Comparison of ENCODE assay signal across 24 cellular contexts in the genomic region with DNA sequence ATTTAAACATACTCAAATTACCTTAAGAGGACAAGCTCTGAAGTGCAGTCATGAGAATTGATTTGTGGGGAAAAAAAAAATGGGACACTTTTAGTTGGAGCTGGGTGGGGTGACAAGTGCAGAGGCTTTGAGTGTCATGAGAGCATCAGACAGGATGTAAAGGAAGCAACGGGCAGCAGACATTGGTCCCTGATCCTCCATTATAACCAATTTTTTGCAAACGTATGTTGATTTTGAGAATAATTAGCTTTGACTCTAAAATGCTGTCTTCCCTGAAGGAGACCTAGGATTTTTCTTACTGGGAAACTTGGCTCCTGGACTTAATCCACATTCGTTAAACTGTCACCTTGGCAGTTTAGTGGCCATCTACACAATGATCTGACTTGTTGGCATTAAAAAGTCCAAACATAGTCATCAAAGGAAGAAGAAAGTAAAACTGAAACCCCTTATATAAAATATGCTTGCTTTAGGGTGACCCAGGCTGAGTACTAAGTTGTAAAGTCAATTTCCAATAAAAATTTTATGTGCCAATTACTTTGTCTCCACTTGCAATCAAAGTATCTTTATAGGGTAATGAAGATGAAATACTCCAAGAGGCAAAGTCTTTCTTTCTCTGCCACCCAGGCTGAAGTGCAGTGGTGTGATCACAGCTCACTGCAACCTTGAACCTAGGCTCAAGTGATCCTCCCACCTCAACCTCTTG. TPM values are rescaled to one million over a fixed set of nuclear protein-coding genes. Genes with fewer than 3 reads are reported as not detected.
A peak's percentile ranks its signal among the peaks of the same experiment; 100 is the strongest.
DNase-seq lines count a peak whose midpoint lies in the region; ATAC-seq and TF ChIP-seq lines count a peak whose summit lies in the region.
"Had no signal": no experiment of that assay in that cellular context is flagged by ENCODE, and none has a peak within 500 bp of the region (broad histone marks: within the 10 kb centered on the region; RNA-seq: fewer than 3 reads in every experiment).

No MANE protein-coding gene starts in this region.

- no peak for TF ChIP-seq CTCF in Caco-2 (IDR thresholded peaks at IDR 0.05; ENCODE audit: insufficient read depth in 1 of 2, low read depth in 1 of 2, low read length in 1 of 2, severe bottlenecking in 1 of 2, unreplicated experiment in 1 of 2)
- no peak for TF ChIP-seq CTCF in GM10248 (IDR thresholded peaks at IDR 0.05; ENCODE audit: control extremely low read depth, extremely low read depth, low read depth, missing control alignments)

- H3K36me3 Mint-ChIP-seq in Caco-2 (ENCODE audit: insufficient read depth, unreplicated experiment): peaks cover 24% of the 10 kb centered on the region
- peaks cover 12% of the 10 kb centered on the region for H3K36me3 Mint-ChIP-seq in T-helper 17 cell (ENCODE audit: low read depth)

- DNase-seq in DMS53 (lab: John Stamatoyannopoulos, UW): peak; percentile 33
- no peak for DNase-seq in DMS53 treated with DMSO at 0.1 percent for 48 hours (lab: John Stamatoyannopoulos, UW; ENCODE audit: unreplicated experiment)
- DNase-seq in Caco-2: no peak
- DNase-seq in T-helper 17 cell: no peak
- peak; percentile 31 to 65 for DNase-seq in left colon
- no peak for DNase-seq in GM10248 (ENCODE audit: extremely low spot score)
- no peak for DNase-seq in left ventricle myocardium superior
- DNase-seq: activated B cell treated with CpG ODN at 0.5 μM for 24 hours; amniotic stem cell; C1 segment of cervical spinal cord; central memory CD4-positive, alpha-beta T cell; effector memory CD8-positive, alpha-beta T cell; Karpas-422; NCI-H1417 treated with DMSO at 0.1 percent for 48 hours; NK-92 treated with Interleukin-12 subunit alpha and Interleukin-12 subunit beta, amount 100 ng/mL, for 24 hours; SHP77; sigmoid colon; stimulated activated CD4-positive, alpha-beta T cell treated with anti-CD3 and anti-CD28 coated beads, Interleukin-4, amount 100 ng/mL, for 1 hour; stimulated activated CD8-positive, alpha-beta memory T cell treated with anti-CD3 and anti-CD28 coated beads, Interleukin-4, amount 100 ng/mL, for 48 hours; tibial artery had no signal

- peaks cover 22% of the 10 kb centered on the region for H3K4me1 ChIP-seq in Caco-2
- H3K4me1 ChIP-seq: sigmoid colon, tibial artery had no signal

- ATAC-seq in T-helper 17 cell: no peak
- peak; percentile 69 for ATAC-seq in left colon
- no peak for ATAC-seq in left ventricle myocardium superior
- no peak for ATAC-seq in GM18502 (IDR thresholded peaks at IDR 0.05; ENCODE audit: poor library complexity, unreplicated experiment)
- ATAC-seq: effector memory CD8-positive, alpha-beta T cell had no signal

- peaks cover 32% of the 10 kb centered on the region for H3K4me1 Mint-ChIP-seq in Caco-2 (ENCODE audit: low read depth, unreplicated experiment)
- H3K4me1 Mint-ChIP-seq in T-helper 17 cell: peaks cover 5% of the 10 kb centered on the region

- no peak overlapping the region for H3K4me3 ChIP-seq in Caco-2 (ENCODE audit: low read depth, low read length)
- H3K4me3 ChIP-seq: sigmoid colon, tibial artery had no signal

- BruUV-seq in Caco-2 (replicated peaks; lab: Mats Ljungman, UMichigan): no TSS peak

- H3K9me3 ChIP-seq in Caco-2 (no peaks in the 10 kb centered on the region), T-helper 17 cell (ENCODE audit: control insufficient read depth, low read length, poor library complexity, severe bottlenecking) (no peaks in the 10 kb centered on the region)
- H3K9me3 ChIP-seq: sigmoid colon, tibial artery had no signal

- H3K4me3 Mint-ChIP-seq in Caco-2 (ENCODE audit: unreplicated experiment) (no peak overlapping the region), T-helper 17 cell (no peak overlapping the region)
- H3K4me3 Mint-ChIP-seq: activated B cell treated with CpG ODN at 0.5 μM for 24 hours; effector memory CD8-positive, alpha-beta T cell; T-helper 1 cell treated with Interleukin-12 subunit alpha and Interleukin-12 subunit beta and Interleukin-4 antibody, amounts not matched to agents 30 μg/mL and 1 μg/mL, for 36 hours had no signal

- CTCF ChIA-PET in Caco-2 (lab: Charles Lee) (no interaction called here), GM10248 (lab: Yijun Ruan, JAX) (interaction anchor here (0.7 to 12.6 kb wide), 7 partner anchors 13 to 141 kb away, joined by 3 to 145 read pairs (median 4); no protein-coding TSS in a partner anchor)

- no peaks in the 10 kb centered on the region for H3K9me3 Mint-ChIP-seq in Caco-2 (ENCODE audit: unreplicated experiment)
- H3K9me3 Mint-ChIP-seq: activated B cell treated with CpG ODN at 0.5 μM for 24 hours; effector memory CD8-positive, alpha-beta T cell; T-helper 1 cell treated with Interleukin-12 subunit alpha and Interleukin-12 subunit beta and Interleukin-4 antibody, amounts not matched to agents 30 μg/mL and 1 μg/mL, for 36 hours had no signal

- H3K27ac Mint-ChIP-seq in Caco-2 (ENCODE audit: unreplicated experiment) (peak overlapping the region; percentile 12), T-helper 17 cell (peak overlapping the region; percentile 72)
- H3K27ac Mint-ChIP-seq: activated B cell treated with CpG ODN at 0.5 μM for 24 hours; T-helper 1 cell treated with Interleukin-12 subunit alpha and Interleukin-12 subunit beta and Interleukin-4 antibody, amounts not matched to agents 30 μg/mL and 1 μg/mL, for 36 hours had no signal

- no peaks in the 10 kb centered on the region for H3K36me3 ChIP-seq in Caco-2 (ENCODE audit: control insufficient read depth, insufficient read depth, low read length)

- POLR2A ChIA-PET in Caco-2 (lab: Charles Lee): interaction anchor here (0.6 kb wide), 1 partner anchor 101 kb away, joined by 3 read pairs; no protein-coding TSS in a partner anchor
- POLR2A ChIA-PET in GM10248 (lab: Yijun Ruan, JAX): interaction anchor here (1.2 kb wide), 1 partner anchor 91 kb away, joined by 3 read pairs; no protein-coding TSS in a partner anchor

- H3K27me3 ChIP-seq in Caco-2 (replicated peaks; ENCODE audit: control insufficient read depth, insufficient read depth, low read length): no peaks in the 10 kb centered on the region
- H3K27me3 ChIP-seq: sigmoid colon, tibial artery had no signal

- intact Hi-C loops in Caco-2 (cut with micrococcal nuclease; ENCODE audit: unreplicated experiment) (no loop called here), left colon (cut with DNase I, micrococcal nuclease) (no loop called here), left ventricle myocardium superior (cut with micrococcal nuclease) (no loop called here)

- H3K27me3 Mint-ChIP-seq in Caco-2 (ENCODE audit: insufficient read depth, unreplicated experiment) (no peaks in the 10 kb centered on the region), T-helper 17 cell (no peaks in the 10 kb centered on the region)
- H3K27me3 Mint-ChIP-seq: activated B cell treated with CpG ODN at 0.5 μM for 24 hours; effector memory CD8-positive, alpha-beta T cell had no signal

RNA-seq across cellular contexts. Expression of gene BCL2L10, which starts 45.6 kb away (rescaled TPM):
- total RNA-seq in Caco-2 (2022) (4.3 and 6.5 TPM in 2 replicates), T-helper 17 cell (not detected), left colon (1 to 10 TPM in 1 of 2 donors, under 1 TPM in 1; 0.55 to 1.3 TPM), left ventricle myocardium superior (not detected)
- total RNA-seq: H1, osteocyte had no signal

RNA-seq across cellular contexts. Expression of gene MAPK6, which starts 48.0 kb away (rescaled TPM):
- total RNA-seq in Caco-2 (2022) (68.2 and 69.8 TPM in 2 replicates), T-helper 17 cell (10 to 100 TPM; 36.8 to 45.6 TPM), left colon (10 to 100 TPM; 68.8 to 75.5 TPM), left ventricle myocardium superior (17.9 TPM)

Comparison
In these comparisons a context has a peak if more than half of its experiments do, and no peak if none do; other contexts are left out.
1. DNase-seq: peak in DMS53 (single experiment) and left colon (2 of 2); none in DMS53 treated with DMSO at 0.1 percent for 48 hours (single experiment), Caco-2 (0 of 2), T-helper 17 cell (0 of 3), GM10248 (single experiment) and left ventricle myocardium superior (single experiment).